17 cellular contexts compared by ENCODE assay signal in the genomic region with DNA sequence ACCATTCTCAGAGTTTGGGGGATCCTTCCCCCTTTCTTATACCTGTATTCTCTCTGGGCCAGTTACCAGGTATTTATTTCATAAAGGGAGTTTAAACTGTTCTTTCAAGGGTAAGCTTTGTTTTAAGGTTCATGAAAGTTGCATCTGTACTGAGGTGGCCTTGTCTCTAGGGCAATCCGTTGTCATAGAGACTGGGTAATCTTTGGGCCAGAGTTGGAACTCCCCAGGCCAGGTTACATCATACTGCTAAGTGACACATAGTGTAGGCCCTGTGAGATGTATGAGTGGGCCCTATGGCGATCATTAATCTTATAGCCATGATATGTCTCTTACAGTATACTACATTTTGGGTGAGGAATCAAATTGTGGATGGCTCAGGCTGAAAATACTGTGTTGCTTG.
A peak's percentile ranks its signal among the peaks of the same experiment; 100 is the strongest.
DNase-seq lines count a peak whose midpoint lies in the region; ATAC-seq lines count a peak whose summit lies in the region.
"Had no signal": no experiment of that assay in that cellular context is flagged by ENCODE, and none has a peak within 500 bp of the region (broad histone marks: within the 10 kb centered on the region; RNA-seq: fewer than 3 reads in every experiment).

No MANE protein-coding gene starts in this region.

- H3K27me3 ChIP-seq in mesendoderm (ENCODE audit: insufficient read depth, low read length, poor library complexity) = no peaks in the 10 kb centered on the region

- WGBS in mesendoderm (ENCODE audit: extremely low coverage, insufficient coverage, low lambda C conversion rate) = no CpG with 5 or more reads among the region's 2 CpGs

- no peak overlapping the region for H3K27ac ChIP-seq in mesendoderm (ENCODE audit: low read depth, low read length)

- no peak overlapping the region for H3K4me3 ChIP-seq in mesendoderm (ENCODE audit: low read length)

- ATAC-seq in GM19324 (IDR thresholded peaks at IDR 0.05; ENCODE audit: low FRiP score, unreplicated experiment) (peak; percentile 46), HG03432 (IDR thresholded peaks at IDR 0.05; ENCODE audit: unreplicated experiment) (peak; percentile 66)

- H4K5ac ChIP-seq in mesendoderm (ENCODE audit: low read length) = no peak overlapping the region

- no peak overlapping the region for H3K23ac ChIP-seq in mesendoderm (ENCODE audit: low read length)

- H2BK5ac ChIP-seq in mesendoderm (ENCODE audit: low read length) = no peak overlapping the region

- no peak overlapping the region for H2BK15ac ChIP-seq in mesendoderm (replicated peaks; ENCODE audit: low read depth)

- H4K8ac ChIP-seq in mesendoderm (ENCODE audit: low read depth, low read length) = no peak overlapping the region

- H3K56ac ChIP-seq in mesendoderm (ENCODE audit: low read length) = no peak overlapping the region

- no peak overlapping the region for H3K9ac ChIP-seq in mesendoderm (ENCODE audit: low read length)

- H3K4ac ChIP-seq in mesendoderm (ENCODE audit: low read depth, low read length) = no peak overlapping the region

- H3K79me2 ChIP-seq in mesendoderm (ENCODE audit: control insufficient read depth, insufficient read depth, low read length) = no peaks in the 10 kb centered on the region

- H3K4me2 ChIP-seq in mesendoderm (ENCODE audit: low read length) = no peak overlapping the region

- no peak overlapping the region for H2AK5ac ChIP-seq in mesendoderm (ENCODE audit: low read length)

- H3K36me3 ChIP-seq in mesendoderm (ENCODE audit: control insufficient read depth, insufficient read depth, low read length) = no peaks in the 10 kb centered on the region

- H2BK120ac ChIP-seq in mesendoderm (ENCODE audit: low read depth, low read length) = no peak overlapping the region

- no peaks in the 10 kb centered on the region for H3K4me1 ChIP-seq in mesendoderm (ENCODE audit: control insufficient read depth, low read depth, low read length)

- H3K79me1 ChIP-seq in mesendoderm (ENCODE audit: low read length) = no peaks in the 10 kb centered on the region

- H3K18ac ChIP-seq in mesendoderm (ENCODE audit: low read length) = no peak overlapping the region

- peak; percentile 55 for DNase-seq in DMS53 (lab: John Stamatoyannopoulos, UW)
- DNase-seq in DMS53 treated with DMSO at 0.1 percent for 48 hours (lab: John Stamatoyannopoulos, UW; ENCODE audit: unreplicated experiment) = no peak
- DNase-seq in mesendoderm = peak; percentile 21
- DNase-seq in activated naive CD4-positive, alpha-beta T cell treated with Interleukin-2 at 50 U/mL for 16 hours = no peak
- DNase-seq in DMS153 treated with DMSO at 0.1 percent for 48 hours (lab: John Stamatoyannopoulos, UW; ENCODE audit: unreplicated experiment) = no peak
- no peak for DNase-seq in activated effector memory CD4-positive, alpha-beta T cell treated with Interleukin-2 at 50 U/mL for 16 hours
- DNase-seq: 8988T; CD4-positive, CD25-positive, alpha-beta regulatory T cell; COR-L47; DMS153; IMR-90; Karpas-422; NCI-H146; NCI-H2081; SHP77 treated with DMSO at 0.1 percent for 48 hours had no signal

Comparison
In these comparisons a context has a peak if more than half of its experiments do, and no peak if none do; other contexts are left out.
1. DNase-seq: peak in DMS53 (single experiment) and mesendoderm (single experiment); none in DMS53 treated with DMSO at 0.1 percent for 48 hours (single experiment), activated naive CD4-positive, alpha-beta T cell treated with Interleukin-2 at 50 U/mL for 16 hours (single experiment), DMS153 treated with DMSO at 0.1 percent for 48 hours (single experiment) and activated effector memory CD4-positive, alpha-beta T cell treated with Interleukin-2 at 50 U/mL for 16 hours (single experiment).